In the genomic region with DNA sequence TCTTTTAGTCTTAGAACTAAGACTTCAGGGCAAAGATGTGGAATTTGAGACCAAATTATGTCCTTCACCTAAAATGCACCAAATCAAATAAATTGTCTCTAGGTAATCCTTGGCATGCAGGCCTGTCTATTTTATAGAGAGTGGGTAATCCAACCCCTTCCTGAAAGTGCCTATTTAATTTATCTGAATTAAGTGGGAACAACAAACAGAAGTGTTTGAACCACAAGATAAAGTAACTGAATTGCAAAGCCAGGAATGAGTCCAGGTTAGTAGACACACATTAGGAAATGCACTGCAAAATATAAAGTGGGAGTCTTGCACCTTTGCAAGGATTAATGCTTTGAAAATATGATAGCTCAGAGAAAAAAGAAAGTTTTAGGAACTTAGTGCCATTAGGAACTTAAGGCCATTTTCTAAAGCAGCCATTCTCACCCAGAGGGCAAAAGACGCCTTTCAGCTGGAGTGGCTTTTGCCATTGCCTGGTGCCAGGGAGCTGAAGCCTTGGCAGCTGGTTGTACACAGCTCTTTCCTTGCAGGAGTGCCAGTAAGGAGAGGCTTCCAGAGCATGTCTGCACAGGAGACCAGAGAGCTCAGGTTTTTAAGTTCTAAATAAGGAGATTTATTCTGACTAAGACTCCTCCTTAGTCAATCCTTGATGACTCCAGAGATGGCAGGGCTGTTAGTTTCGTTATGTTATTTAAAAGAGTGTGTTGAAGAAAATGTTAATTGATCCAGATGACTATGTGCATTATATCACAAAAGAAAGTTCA, we compare ENCODE assay signal across 13 cellular contexts.
DNase-seq lines count a peak whose midpoint lies in the region; ATAC-seq, FAIRE-seq and TF ChIP-seq lines count a peak whose summit lies in the region.
"Had no signal": no experiment of that assay in that cellular context is flagged by ENCODE, and none has a peak within 500 bp of the region (broad histone marks: within the 10 kb centered on the region; RNA-seq: fewer than 3 reads in every experiment).

No MANE protein-coding gene starts in this region.

- H3K9me3 Mint-ChIP-seq in natural killer cell treated with Interleukin-12 subunit alpha and Interleukin-12 subunit beta and Interleukin-15 and Interleukin-18, amount 100 ng/mL, for 72 hours: peaks cover 3% of the 10 kb centered on the region
- H3K9me3 Mint-ChIP-seq in natural killer cell: no peaks in the 10 kb centered on the region
- H3K9me3 Mint-ChIP-seq in activated T-helper 1 cell treated with anti-CD3 and anti-CD28 coated beads, Interleukin-12 subunit alpha, Interleukin-12 subunit beta, Interleukin-2, Interleukin-4 antibody, amounts not matched to agents 30 ng/mL and 10 ng/mL and 1 ng/mL, durations not matched to agents 14 hours and 24 hours and 36 hours: no peaks in the 10 kb centered on the region

- H3K27ac ChIP-seq in keratinocyte (ENCODE audit: control insufficient read depth, insufficient read depth, low read length) (peak overlapping the region; percentile 92), ovary (no peak overlapping the region)

- peak overlapping the region; percentile 30 to 92 for H3K27ac Mint-ChIP-seq in natural killer cell treated with Interleukin-12 subunit alpha and Interleukin-12 subunit beta and Interleukin-15 and Interleukin-18, amount 100 ng/mL, for 72 hours
- H3K27ac Mint-ChIP-seq in natural killer cell: no peak overlapping the region
- peak overlapping the region; percentile 50 for H3K27ac Mint-ChIP-seq in activated T-helper 1 cell treated with anti-CD3 and anti-CD28 coated beads, Interleukin-12 subunit alpha, Interleukin-12 subunit beta, Interleukin-2, Interleukin-4 antibody, amounts not matched to agents 30 ng/mL and 10 ng/mL and 1 ng/mL, durations not matched to agents 14 hours and 24 hours and 36 hours
- H3K27ac Mint-ChIP-seq: brain; CD4-positive, CD25-positive, alpha-beta regulatory T cell had no signal

- H3K4me1 ChIP-seq in keratinocyte (ENCODE audit: control insufficient read depth, extremely low read depth, insufficient read depth, low read length) (peaks cover 35% of the 10 kb centered on the region), ovary (ENCODE audit: insufficient read depth) (no peaks in the 10 kb centered on the region)

- no peaks in the 10 kb centered on the region for H3K79me2 ChIP-seq in keratinocyte (ENCODE audit: control insufficient read depth, insufficient read depth, low read length)

- TF ChIP-seq EP300 in ovary (IDR thresholded peaks at IDR 0.05): no peak

- H3K9ac ChIP-seq in keratinocyte (ENCODE audit: control insufficient read depth, extremely low read depth, insufficient read depth, low read length): peak overlapping the region; percentile 53

- peak; percentile 95 for FAIRE-seq in keratinocyte (lab: Jason Lieb, UNC)

- no peaks in the 10 kb centered on the region for H4K20me1 ChIP-seq in keratinocyte (ENCODE audit: control insufficient read depth, extremely low read depth, insufficient read depth, low read length)

- ATAC-seq in natural killer cell treated with Interleukin-12 subunit alpha and Interleukin-12 subunit beta and Interleukin-15 and Interleukin-18, amount 100 ng/mL, for 72 hours: peak; percentile 65 to 69
- no peak for ATAC-seq in natural killer cell
- no peak for ATAC-seq in GM21528 (IDR thresholded peaks at IDR 0.05; ENCODE audit: low FRiP score, unreplicated experiment)

- dilution Hi-C loops in keratinocyte (cut with MboI; ENCODE audit: extremely low pct_ligation_motif_present, low sequenced_read_pairs): no loop called here

- H3K4me3 Mint-ChIP-seq in natural killer cell treated with Interleukin-12 subunit alpha and Interleukin-12 subunit beta and Interleukin-15 and Interleukin-18, amount 100 ng/mL, for 72 hours: peak overlapping the region; percentile 47
- no peak overlapping the region for H3K4me3 Mint-ChIP-seq in natural killer cell
- no peak overlapping the region for H3K4me3 Mint-ChIP-seq in activated T-helper 1 cell treated with anti-CD3 and anti-CD28 coated beads, Interleukin-12 subunit alpha, Interleukin-12 subunit beta, Interleukin-2, Interleukin-4 antibody, amounts not matched to agents 30 ng/mL and 10 ng/mL and 1 ng/mL, durations not matched to agents 14 hours and 24 hours and 36 hours
- H3K4me3 Mint-ChIP-seq: brain; CD4-positive, CD25-positive, alpha-beta regulatory T cell had no signal

- intact Hi-C loops in natural killer cell (cut with micrococcal nuclease): no loop called here
- intact Hi-C loops in activated T-helper 1 cell treated with anti-CD3 and anti-CD28 coated beads, Interleukin-12 subunit alpha, Interleukin-12 subunit beta, Interleukin-2, Interleukin-4 antibody, amounts not matched to agents 30 ng/mL and 10 ng/mL and 1 ng/mL, durations not matched to agents 14 hours and 24 hours and 36 hours (cut with micrococcal nuclease): loop anchor here (1.0 to 5.0 kb wide), 2 partner anchors 167 to 256 kb away; no protein-coding TSS in a partner anchor
- intact Hi-C loops in ovary (cut with DNase I): no loop called here

- peaks cover 4% of the 10 kb centered on the region for H3K36me3 Mint-ChIP-seq in natural killer cell treated with Interleukin-12 subunit alpha and Interleukin-12 subunit beta and Interleukin-15 and Interleukin-18, amount 100 ng/mL, for 72 hours
- no peaks in the 10 kb centered on the region for H3K36me3 Mint-ChIP-seq in natural killer cell
- no peaks in the 10 kb centered on the region for H3K36me3 Mint-ChIP-seq in activated T-helper 1 cell treated with anti-CD3 and anti-CD28 coated beads, Interleukin-12 subunit alpha, Interleukin-12 subunit beta, Interleukin-2, Interleukin-4 antibody, amounts not matched to agents 30 ng/mL and 10 ng/mL and 1 ng/mL, durations not matched to agents 14 hours and 24 hours and 36 hours (ENCODE audit: low read depth)
- H3K36me3 Mint-ChIP-seq: brain; CD4-positive, CD25-positive, alpha-beta regulatory T cell had no signal

- peak overlapping the region; percentile 75 for H3K4me2 ChIP-seq in keratinocyte (ENCODE audit: control insufficient read depth, extremely low read depth, insufficient read depth, low read depth, low read length)

- TF ChIP-seq POLR2A in ovary (IDR thresholded peaks at IDR 0.05): no peak

- no peak overlapping the region for H2AFZ ChIP-seq in keratinocyte (ENCODE audit: control insufficient read depth, low read length)

- H3K4me1 Mint-ChIP-seq in natural killer cell treated with Interleukin-12 subunit alpha and Interleukin-12 subunit beta and Interleukin-15 and Interleukin-18, amount 100 ng/mL, for 72 hours (ENCODE audit: low read depth in 2 of 2): peaks cover 15 to 35% of the 10 kb centered on the region in 2 donors
- H3K4me1 Mint-ChIP-seq in natural killer cell: no peaks in the 10 kb centered on the region
- H3K4me1 Mint-ChIP-seq in activated T-helper 1 cell treated with anti-CD3 and anti-CD28 coated beads, Interleukin-12 subunit alpha, Interleukin-12 subunit beta, Interleukin-2, Interleukin-4 antibody, amounts not matched to agents 30 ng/mL and 10 ng/mL and 1 ng/mL, durations not matched to agents 14 hours and 24 hours and 36 hours (ENCODE audit: low read depth): peaks cover 42% of the 10 kb centered on the region
- H3K4me1 Mint-ChIP-seq: brain; CD4-positive, CD25-positive, alpha-beta regulatory T cell had no signal

- 77 to 88% (median 88%) methylated on average over 2 of the region's 2 CpGs for WGBS in ovary, 3 donors

- H3K9me3 ChIP-seq in keratinocyte (ENCODE audit: control insufficient read depth, low read depth, low read length) (no peaks in the 10 kb centered on the region), ovary (no peaks in the 10 kb centered on the region)

- H3K36me3 ChIP-seq in keratinocyte (ENCODE audit: control insufficient read depth in 2 of 2, extremely low read depth in 1 of 2, insufficient read depth in 2 of 2, low read length in 2 of 2) (no peaks in the 10 kb centered on the region), ovary (no peaks in the 10 kb centered on the region)

- no peak for DNase-seq in natural killer cell treated with Interleukin-12 subunit alpha and Interleukin-12 subunit beta and Interleukin-15 and Interleukin-18, amount 100 ng/mL, for 72 hours (ENCODE audit: low spot score)
- DNase-seq in natural killer cell: no peak
- DNase-seq in activated T-helper 1 cell treated with anti-CD3 and anti-CD28 coated beads, Interleukin-12 subunit alpha, Interleukin-12 subunit beta, Interleukin-2, Interleukin-4 antibody, amounts not matched to agents 30 ng/mL and 10 ng/mL and 1 ng/mL, durations not matched to agents 14 hours and 24 hours and 36 hours (ENCODE audit: low spot score): no peak
- no peak for DNase-seq in keratinocyte (ENCODE audit: low read depth, low spot score)
- DNase-seq in ovary: no peak
- DNase-seq in ACHN: no peak
- no peak for DNase-seq in dermis blood vessel endothelial cell
- DNase-seq: CD4-positive, CD25-positive, alpha-beta regulatory T cell; stimulated activated CD4-positive, alpha-beta T cell treated with anti-CD3 and anti-CD28 coated beads, Interleukin-4, amount 100 ng/mL, for 24 hours; stimulated activated naive CD4-positive, alpha-beta T cell treated with Interleukin-2 at 50 U/mL for 16 hours; T-helper 9 cell had no signal

- in situ Hi-C loops in ACHN (cut with HindIII; ENCODE audit: low pct_ligation_motif_present, low pct_unique_long_range_greater_than_20kb, low sequenced_read_pairs): no loop called here

- no peaks in the 10 kb centered on the region for H3K9me1 ChIP-seq in keratinocyte (ENCODE audit: control insufficient read depth, extremely low read depth, insufficient read depth, low read length)

- H3K4me3 ChIP-seq in keratinocyte (ENCODE audit: control insufficient read depth in 2 of 3, extremely low read depth in 1 of 3, insufficient read depth in 2 of 3, low read depth in 1 of 3, low read length in 3 of 3) (peak overlapping the region in 2 of 3 experiments; percentile 22 to 27), ovary (no peak overlapping the region)

- TF ChIP-seq CTCF in natural killer cell (IDR thresholded peaks at IDR 0.05) (no peak), keratinocyte (optimal IDR thresholded peaks at IDR 0.05 in 1 of 3, IDR thresholded peaks at IDR 0.05 in 1 of 3, conservative IDR thresholded peaks at IDR 0.05 in 1 of 3; ENCODE audit: extremely low read depth in 1 of 3, insufficient read depth in 2 of 3, low read length in 3 of 3) (no peak), ovary (IDR thresholded peaks at IDR 0.05) (no peak)

- H3K27me3 ChIP-seq in keratinocyte (ENCODE audit: control insufficient read depth, extremely low read depth, insufficient read depth, low read length): no peaks in the 10 kb centered on the region
- no peaks in the 10 kb centered on the region for H3K27me3 ChIP-seq in ovary

- peaks cover 3 to 6% of the 10 kb centered on the region in 2 donors for H3K27me3 Mint-ChIP-seq in natural killer cell treated with Interleukin-12 subunit alpha and Interleukin-12 subunit beta and Interleukin-15 and Interleukin-18, amount 100 ng/mL, for 72 hours
- peaks cover 0 to 2% of the 10 kb centered on the region in 2 donors for H3K27me3 Mint-ChIP-seq in natural killer cell (ENCODE audit: low read depth in 2 of 2)
- H3K27me3 Mint-ChIP-seq in activated T-helper 1 cell treated with anti-CD3 and anti-CD28 coated beads, Interleukin-12 subunit alpha, Interleukin-12 subunit beta, Interleukin-2, Interleukin-4 antibody, amounts not matched to agents 30 ng/mL and 10 ng/mL and 1 ng/mL, durations not matched to agents 14 hours and 24 hours and 36 hours (ENCODE audit: insufficient read depth): no peaks in the 10 kb centered on the region
- H3K27me3 Mint-ChIP-seq: brain had no signal

Comparison
In these comparisons a context has a peak if more than half of its experiments do, and no peak if none do; other contexts are left out.
1. ATAC-seq: peak in natural killer cell treated with Interleukin-12 subunit alpha and Interleukin-12 subunit beta and Interleukin-15 and Interleukin-18, amount 100 ng/mL, for 72 hours (2 of 2); none in natural killer cell (0 of 3) and GM21528 (single experiment).
2. H3K27ac Mint-ChIP-seq: peak in natural killer cell treated with Interleukin-12 subunit alpha and Interleukin-12 subunit beta and Interleukin-15 and Interleukin-18, amount 100 ng/mL, for 72 hours (2 of 2) and activated T-helper 1 cell treated with anti-CD3 and anti-CD28 coated beads, Interleukin-12 subunit alpha, Interleukin-12 subunit beta, Interleukin-2, Interleukin-4 antibody, amounts not matched to agents 30 ng/mL and 10 ng/mL and 1 ng/mL, durations not matched to agents 14 hours and 24 hours and 36 hours (single experiment); none in natural killer cell (0 of 2).